In genomic region chr1:27887215-27888035, GRCh38 we compare ENCODE assay signal across 8 cellular contexts. TPM values are rescaled to one million over a fixed set of nuclear protein-coding genes. Genes with fewer than 3 reads are reported as not detected.
DNase-seq lines count a peak whose midpoint lies in the region; ATAC-seq and TF ChIP-seq lines count a peak whose summit lies in the region.

No MANE protein-coding gene starts in this region.

- no peaks in the 10 kb centered on the region for H3K27me3 ChIP-seq in esophagus muscularis mucosa
- H3K27me3 ChIP-seq in brain microvascular endothelial cell (replicated peaks) = no peaks in the 10 kb centered on the region

- no peak for TF ChIP-seq POLR2A in esophagus muscularis mucosa (IDR thresholded peaks at IDR 0.05; ENCODE audit: low read depth)

- H3K4me1 ChIP-seq in esophagus muscularis mucosa = no peaks in the 10 kb centered on the region

- H3K9me3 Mint-ChIP-seq in T-helper 2 cell treated with Interferon-gamma antibody and Interleukin-4, amounts not matched to agents 5 μg/mL and 100 μg/mL, for 36 hours = no peaks in the 10 kb centered on the region

- 85% methylated on average over 7 of the region's 8 CpGs for WGBS in esophagus muscularis mucosa

- TF ChIP-seq CTCF in esophagus muscularis mucosa (IDR thresholded peaks at IDR 0.05) (no peak), brain microvascular endothelial cell (IDR thresholded peaks at IDR 0.05; ENCODE audit: low read depth, low read length, missing control alignments) (no peak)

- TF ChIP-seq EP300 in esophagus muscularis mucosa (IDR thresholded peaks at IDR 0.05) = no peak

- peak in 4 of 6 experiments; percentile 7 to 62 (median 50) for DNase-seq in stimulated activated naive CD4-positive, alpha-beta T cell (lab: John Stamatoyannopoulos, UW)
- no peak for DNase-seq in stimulated activated naive CD4-positive, alpha-beta T cell treated with Interleukin-2 at 50 U/mL for 16 hours (lab: John Stamatoyannopoulos, UW)
- DNase-seq in T-helper 2 cell treated with Interferon-gamma antibody and Interleukin-4, amounts not matched to agents 5 μg/mL and 100 μg/mL, for 36 hours (ENCODE audit: low spot score) = peak; percentile 56
- no peak for DNase-seq in esophagus muscularis mucosa (ENCODE audit: extremely low spot score)
- DNase-seq in NCI-H2196 treated with DMSO at 0.1 percent for 48 hours (lab: John Stamatoyannopoulos, UW; ENCODE audit: unreplicated experiment) = no peak
- DNase-seq in brain microvascular endothelial cell = no peak

- H3K4me1 Mint-ChIP-seq in T-helper 2 cell treated with Interferon-gamma antibody and Interleukin-4, amounts not matched to agents 5 μg/mL and 100 μg/mL, for 36 hours (ENCODE audit: low read depth) = peaks cover 70% of the 10 kb centered on the region

- in situ Hi-C loops in brain microvascular endothelial cell (cut with HindIII; ENCODE audit: low pct_ligation_motif_present, low sequenced_read_pairs) = no loop called here

- no peaks in the 10 kb centered on the region for H3K27me3 Mint-ChIP-seq in T-helper 2 cell treated with Interferon-gamma antibody and Interleukin-4, amounts not matched to agents 5 μg/mL and 100 μg/mL, for 36 hours (ENCODE audit: low read depth)

- H3K4me3 ChIP-seq in esophagus muscularis mucosa (no peak overlapping the region), brain microvascular endothelial cell (ENCODE audit: low read depth, low read length) (no peak overlapping the region)

- peak overlapping the region in 3 of 4 donors; percentile 27 to 30 (median 28) for H3K27ac ChIP-seq in esophagus muscularis mucosa (replicated peaks in 1 of 4)
- H3K27ac ChIP-seq in brain microvascular endothelial cell = no peak overlapping the region

- intact Hi-C loops in esophagus muscularis mucosa (cut with DNase I) = no loop called here

- no peaks in the 10 kb centered on the region for H3K9me3 ChIP-seq in esophagus muscularis mucosa

- peak overlapping the region; percentile 85 for H3K4me3 Mint-ChIP-seq in T-helper 2 cell treated with Interferon-gamma antibody and Interleukin-4, amounts not matched to agents 5 μg/mL and 100 μg/mL, for 36 hours

- peak overlapping the region; percentile 90 for H3K27ac Mint-ChIP-seq in T-helper 2 cell treated with Interferon-gamma antibody and Interleukin-4, amounts not matched to agents 5 μg/mL and 100 μg/mL, for 36 hours

- H3K36me3 Mint-ChIP-seq in T-helper 2 cell treated with Interferon-gamma antibody and Interleukin-4, amounts not matched to agents 5 μg/mL and 100 μg/mL, for 36 hours (ENCODE audit: low read depth) = peaks cover 90% of the 10 kb centered on the region

- no peak for ATAC-seq in GM18511 (IDR thresholded peaks at IDR 0.05; ENCODE audit: unreplicated experiment)
- ATAC-seq in GM19463 (IDR thresholded peaks at IDR 0.05; ENCODE audit: unreplicated experiment) = no peak

- H3K36me3 ChIP-seq in esophagus muscularis mucosa (peaks cover 13 to 56% (median 31%) of the 10 kb centered on the region in 4 donors), brain microvascular endothelial cell (replicated peaks) (peaks cover 7% of the 10 kb centered on the region)

RNA-seq across cellular contexts. Expression of gene THEMIS2, which starts 15.1 kb away (rescaled TPM):
- total RNA-seq in esophagus muscularis mucosa = 10 to 100 TPM in 3 of 4 donors, 1 to 10 TPM in 1; 9.6 to 36.4 (median 24.6) TPM

RNA-seq across cellular contexts. Expression of gene RPA2, which starts 26.9 kb away (rescaled TPM):
- total RNA-seq in esophagus muscularis mucosa = 10 to 100 TPM; 21.2 to 41.5 (median 30.6) TPM

RNA-seq across cellular contexts. Expression of gene SMPDL3B, which starts 47.4 kb away (rescaled TPM):
- total RNA-seq in esophagus muscularis mucosa = under 1 TPM in 2 of 4 donors, not detected in 2; 0.23 to 0.58 TPM

RNA-seq across cellular contexts. Expression of gene PPP1R8, which starts 56.8 kb away (rescaled TPM):
- 10 to 100 TPM; 33.2 to 51.6 (median 42.0) TPM for total RNA-seq in esophagus muscularis mucosa

Comparison
In these comparisons a context has a peak if more than half of its experiments do, and no peak if none do; other contexts are left out.
1. DNase-seq: peak in stimulated activated naive CD4-positive, alpha-beta T cell (4 of 6) and T-helper 2 cell treated with Interferon-gamma antibody and Interleukin-4, amounts not matched to agents 5 μg/mL and 100 μg/mL, for 36 hours (single experiment); none in stimulated activated naive CD4-positive, alpha-beta T cell treated with Interleukin-2 at 50 U/mL for 16 hours (single experiment), esophagus muscularis mucosa (single experiment), NCI-H2196 treated with DMSO at 0.1 percent for 48 hours (single experiment) and brain microvascular endothelial cell (single experiment).